Comparison of ENCODE assay signal across 8 cellular contexts in genomic region chr12:132489602-132490239, GRCh38. TPM values are rescaled to one million over a fixed set of nuclear protein-coding genes. Genes with fewer than 3 reads are reported as not detected.
DNase-seq lines count a peak whose midpoint lies in the region; ATAC-seq and TF ChIP-seq lines count a peak whose summit lies in the region.

TSS of gene FBRSL1 (plus strand) at chr12:132490151.

- H3K27ac ChIP-seq in RWPE2 (ENCODE audit: poor library complexity, severe bottlenecking): no peak within 1 kb of the TSS

- no peaks in the 10 kb centered on the region for H3K27me3 ChIP-seq in RWPE2 (ENCODE audit: insufficient read depth, poor library complexity, severe bottlenecking)

- H3K36me3 ChIP-seq in RWPE2 (ENCODE audit: low read depth): peaks cover 5% of the 10 kb centered on the region

- peaks cover 30% of the 10 kb centered on the region for H3K4me1 Mint-ChIP-seq in nephron

- H3K27me3 Mint-ChIP-seq in nephron (ENCODE audit: low read depth): peaks cover 23% of the 10 kb centered on the region

- H3K36me3 Mint-ChIP-seq in nephron (ENCODE audit: low read depth): no peaks in the 10 kb centered on the region

- H3K4me3 ChIP-seq in RWPE2 (ENCODE audit: severe bottlenecking) (peak within 1 kb of the TSS; percentile 65), fibroblast of the aortic adventitia (ENCODE audit: low read depth, low read length) (peak within 1 kb of the TSS; percentile 76)

- peak within 1 kb of the TSS; percentile 76 to 87 (median 79) for H3K4me3 Mint-ChIP-seq in nephron

- peak within 1 kb of the TSS; percentile 55 to 84 (median 69) for H3K27ac Mint-ChIP-seq in nephron

- ATAC-seq in RWPE2 (ENCODE audit: low read depth): peak; percentile 50

- H3K9me3 Mint-ChIP-seq in nephron: no peaks in the 10 kb centered on the region

- H3K9me3 ChIP-seq in RWPE2 (ENCODE audit: severe bottlenecking): no peaks in the 10 kb centered on the region

- DNase-seq in DMS53 treated with DMSO at 0.1 percent for 48 hours (lab: John Stamatoyannopoulos, UW; ENCODE audit: unreplicated experiment) (peak; percentile 67), GOT3 (lab: John Stamatoyannopoulos, UW) (peak; percentile 34), LoVo (ENCODE audit: low spot score) (peak; percentile 94), RWPE2 (ENCODE audit: low spot score) (no peak), fibroblast of the aortic adventitia (ENCODE audit: low read depth) (peak; percentile 81)
- peak; percentile 93 for DNase-seq in activated T-helper 9 cell treated with anti-CD3 and anti-CD28 coated beads, Interleukin-2, amount 50 U/mL, for 16 hours (ENCODE audit: low read depth)
- peak; percentile 83 to 97 (median 94) for DNase-seq in stimulated activated naive CD4-positive, alpha-beta T cell (lab: John Stamatoyannopoulos, UW)

- no peak for TF ChIP-seq CTCF in RWPE2 (IDR thresholded peaks at IDR 0.05; ENCODE audit: poor library complexity, severe bottlenecking)
- TF ChIP-seq CTCF in fibroblast of the aortic adventitia (IDR thresholded peaks at IDR 0.05; ENCODE audit: insufficient read depth, low read length): no peak
- TF ChIP-seq CTCF in nephron (IDR thresholded peaks at IDR 0.05; ENCODE audit: unreplicated experiment in 3 of 3): no peak

- H3K4me1 ChIP-seq in RWPE2 (ENCODE audit: insufficient read depth, poor library complexity, severe bottlenecking): no peaks in the 10 kb centered on the region

RNA-seq across cellular contexts. Expression of gene FBRSL1, which starts in this region (rescaled TPM):
- total RNA-seq in fibroblast of the aortic adventitia (ENCODE audit: low replicate concordance): 5.2 and 10.3 TPM in 2 replicates
